ENCODE assay signal across 8 cellular contexts in the genomic region with DNA sequence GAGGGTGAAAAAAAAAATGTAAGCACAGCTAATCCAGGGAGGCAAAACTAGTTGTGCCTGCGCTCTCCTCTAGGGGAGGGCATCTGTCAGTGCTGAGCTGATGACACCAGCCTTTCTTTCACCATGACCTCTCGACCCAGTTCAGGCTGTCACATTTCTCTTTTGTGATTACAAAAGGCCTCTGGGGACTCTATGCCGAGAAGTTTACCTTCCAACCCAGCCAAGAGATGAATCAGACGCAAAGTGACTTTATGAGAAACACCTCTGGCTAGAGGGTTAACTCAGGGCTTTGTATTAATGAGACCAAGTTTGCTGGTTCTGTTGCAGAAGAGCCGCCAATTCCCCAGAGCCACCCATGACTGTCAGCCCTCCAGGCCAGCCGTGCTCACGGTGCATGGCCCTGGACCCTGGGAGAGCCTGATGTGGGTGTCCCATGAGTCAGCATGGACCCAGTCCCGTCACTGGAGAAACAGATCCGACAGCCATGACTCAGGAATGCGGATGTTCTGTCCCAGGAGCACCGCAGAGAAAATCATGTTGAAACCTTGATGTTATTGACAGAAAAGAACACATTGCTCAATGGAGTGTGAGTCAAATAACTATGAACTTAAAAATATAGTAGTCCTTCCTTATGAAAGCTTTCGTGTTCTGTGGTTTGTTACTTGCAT.
A peak's percentile ranks its signal among the peaks of the same experiment; 100 is the strongest.
DNase-seq lines count a peak whose midpoint lies in the region; ATAC-seq and TF ChIP-seq lines count a peak whose summit lies in the region.

No MANE protein-coding gene starts in this region.

- POLR2A ChIA-PET in activated CD4-positive, alpha-beta memory T cell treated with anti-CD3 and anti-CD28 coated beads for 36 hours (lab: Charles Lee): no interaction called here

- DNase-seq in HuH-7.5 (ENCODE audit: low spot score) (peak; percentile 63), ecto neural progenitor cell (ENCODE audit: low spot score) (peak; percentile 58), neural crest cell (ENCODE audit: low read depth, low spot score) (peak; percentile 17), DMS53 treated with DMSO at 0.1 percent for 48 hours (lab: John Stamatoyannopoulos, UW; ENCODE audit: unreplicated experiment) (no peak), NCI-H2081 (lab: John Stamatoyannopoulos, UW) (no peak), NCI-H345 (lab: John Stamatoyannopoulos, UW) (no peak)
- no peak for DNase-seq in activated CD4-positive, alpha-beta memory T cell treated with anti-CD3 and anti-CD28 coated beads for 36 hours

- TF ChIP-seq CTCF in neural crest cell (conservative IDR thresholded peaks at IDR 0.05): peak; percentile 66

- H3K4me1 Mint-ChIP-seq in neural crest cell: peaks cover 51% of the 10 kb centered on the region
- no peaks in the 10 kb centered on the region for H3K4me1 Mint-ChIP-seq in activated CD4-positive, alpha-beta memory T cell treated with anti-CD3 and anti-CD28 coated beads for 36 hours (ENCODE audit: low read depth)

- H3K36me3 Mint-ChIP-seq in neural crest cell (ENCODE audit: low read depth): no peaks in the 10 kb centered on the region
- no peaks in the 10 kb centered on the region for H3K36me3 Mint-ChIP-seq in activated CD4-positive, alpha-beta memory T cell treated with anti-CD3 and anti-CD28 coated beads for 36 hours

- ATAC-seq in GM18909 (IDR thresholded peaks at IDR 0.05; ENCODE audit: poor library complexity, unreplicated experiment): peak; percentile 89

- no peaks in the 10 kb centered on the region for H3K27me3 Mint-ChIP-seq in neural crest cell (ENCODE audit: low read depth)
- H3K27me3 Mint-ChIP-seq in activated CD4-positive, alpha-beta memory T cell treated with anti-CD3 and anti-CD28 coated beads for 36 hours: peaks cover 5% of the 10 kb centered on the region

- intact Hi-C loops in activated CD4-positive, alpha-beta memory T cell treated with anti-CD3 and anti-CD28 coated beads for 36 hours (cut with micrococcal nuclease): no loop called here

- H3K27ac Mint-ChIP-seq in neural crest cell (ENCODE audit: unreplicated experiment): peak overlapping the region; percentile 70
- no peak overlapping the region for H3K27ac Mint-ChIP-seq in activated CD4-positive, alpha-beta memory T cell treated with anti-CD3 and anti-CD28 coated beads for 36 hours

- H3K4me3 Mint-ChIP-seq in neural crest cell: peak overlapping the region; percentile 29
- no peak overlapping the region for H3K4me3 Mint-ChIP-seq in activated CD4-positive, alpha-beta memory T cell treated with anti-CD3 and anti-CD28 coated beads for 36 hours

- H3K9me3 Mint-ChIP-seq in neural crest cell: no peaks in the 10 kb centered on the region
- H3K9me3 Mint-ChIP-seq in activated CD4-positive, alpha-beta memory T cell treated with anti-CD3 and anti-CD28 coated beads for 36 hours: no peaks in the 10 kb centered on the region

- CTCF ChIA-PET in activated CD4-positive, alpha-beta memory T cell treated with anti-CD3 and anti-CD28 coated beads for 36 hours (lab: Charles Lee): no interaction called here

Comparison
In these comparisons a context has a peak if more than half of its experiments do, and no peak if none do; other contexts are left out.
1. DNase-seq: peak in HuH-7.5 (single experiment), ecto neural progenitor cell (single experiment) and neural crest cell (single experiment); none in DMS53 treated with DMSO at 0.1 percent for 48 hours (single experiment), NCI-H2081 (0 of 2), activated CD4-positive, alpha-beta memory T cell treated with anti-CD3 and anti-CD28 coated beads for 36 hours (single experiment) and NCI-H345 (single experiment).